In the genomic region with DNA sequence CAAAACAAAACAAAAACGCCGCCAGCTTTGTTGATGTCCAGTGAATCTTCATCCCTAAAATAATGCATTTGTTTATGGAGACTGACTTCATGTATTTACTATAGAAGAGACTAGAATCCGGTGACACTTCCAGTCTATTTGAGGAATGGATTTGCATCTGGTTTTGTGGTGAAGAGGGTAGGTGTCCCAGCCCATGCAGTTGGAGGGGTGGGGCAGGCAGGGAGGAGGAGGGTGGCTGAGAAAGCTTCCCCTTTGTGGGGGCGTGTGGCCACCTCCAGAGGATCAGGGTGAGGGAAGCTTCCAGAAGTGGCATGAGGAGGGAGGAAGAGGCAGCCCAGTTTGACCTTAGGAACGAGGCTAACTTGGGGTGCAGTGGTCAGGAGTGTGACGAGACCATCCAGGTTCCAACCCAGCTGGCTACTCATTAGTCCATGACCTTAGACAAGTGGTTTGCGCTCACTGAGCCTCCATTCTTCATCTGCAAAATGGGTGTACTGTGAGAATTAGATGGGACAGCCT, we compare ENCODE assay signal across 10 cellular contexts.
A peak's percentile ranks its signal among the peaks of the same experiment; 100 is the strongest.
DNase-seq lines count a peak whose midpoint lies in the region; ATAC-seq and TF ChIP-seq lines count a peak whose summit lies in the region.
"Had no signal": no experiment of that assay in that cellular context is flagged by ENCODE, and none has a peak within 500 bp of the region (broad histone marks: within the 10 kb centered on the region; RNA-seq: fewer than 3 reads in every experiment).

No MANE protein-coding gene starts in this region.

- no peak for TF ChIP-seq CTCF in chondrocyte (IDR thresholded peaks at IDR 0.05)
- no peak for TF ChIP-seq CTCF in stomach (IDR thresholded peaks at IDR 0.05)

- peaks cover 9% of the 10 kb centered on the region for H3K36me3 Mint-ChIP-seq in activated CD8-positive, alpha-beta memory T cell treated with anti-CD3 and anti-CD28 coated beads, Interleukin-2, amount 10 ng/mL, durations not matched to agents 7 days and 5 days
- H3K36me3 Mint-ChIP-seq in chondrocyte (ENCODE audit: low read depth) = peaks cover 2% of the 10 kb centered on the region

- no peak overlapping the region for H3K4me3 ChIP-seq in stomach
- no peak overlapping the region for H3K4me3 ChIP-seq in MG63
- H3K4me3 ChIP-seq: lung had no signal

- H3K4me1 Mint-ChIP-seq in activated CD8-positive, alpha-beta memory T cell treated with anti-CD3 and anti-CD28 coated beads, Interleukin-2, amount 10 ng/mL, durations not matched to agents 7 days and 5 days = peaks cover 45% of the 10 kb centered on the region
- peaks cover 46% of the 10 kb centered on the region for H3K4me1 Mint-ChIP-seq in chondrocyte (ENCODE audit: low read depth)

- H3K4me1 ChIP-seq in stomach = peaks cover 20 to 40% (median 30%) of the 10 kb centered on the region in 4 donors

- TF ChIP-seq POLR2A in stomach (IDR thresholded peaks at IDR 0.05) = no peak

- peak overlapping the region; percentile 73 for H3K27ac Mint-ChIP-seq in activated CD8-positive, alpha-beta memory T cell treated with anti-CD3 and anti-CD28 coated beads, Interleukin-2, amount 10 ng/mL, durations not matched to agents 7 days and 5 days
- H3K27ac Mint-ChIP-seq in chondrocyte (ENCODE audit: unreplicated experiment) = peak overlapping the region; percentile 83

- H3K27me3 ChIP-seq in stomach = no peaks in the 10 kb centered on the region
- H3K27me3 ChIP-seq in MG63 = no peaks in the 10 kb centered on the region

- H3K4me3 Mint-ChIP-seq in activated CD8-positive, alpha-beta memory T cell treated with anti-CD3 and anti-CD28 coated beads, Interleukin-2, amount 10 ng/mL, durations not matched to agents 7 days and 5 days = no peak overlapping the region
- no peak overlapping the region for H3K4me3 Mint-ChIP-seq in chondrocyte (ENCODE audit: unreplicated experiment)

- H3K36me3 ChIP-seq in stomach (peaks cover 0 to 13% (median 2%) of the 10 kb centered on the region in 4 donors), MG63 (peaks cover 4% of the 10 kb centered on the region)

- no peak for ATAC-seq in activated CD8-positive, alpha-beta memory T cell treated with anti-CD3 and anti-CD28 coated beads, Interleukin-2, amount 10 ng/mL, durations not matched to agents 7 days and 5 days
- peak; percentile 55 for ATAC-seq in HG03196 (IDR thresholded peaks at IDR 0.05; ENCODE audit: unreplicated experiment)
- ATAC-seq in GM18519 (IDR thresholded peaks at IDR 0.05; ENCODE audit: low FRiP score, unreplicated experiment) = no peak
- ATAC-seq: stimulated activated naive CD8-positive, alpha-beta T cell treated with anti-CD3 and anti-CD28 coated beads, Interleukin-15, Interleukin-2, amounts not matched to agents 100 U/mL and 50 U/mL, for 24 hours had no signal

- no peak for DNase-seq in activated CD8-positive, alpha-beta memory T cell treated with anti-CD3 and anti-CD28 coated beads, Interleukin-2, amount 10 ng/mL, durations not matched to agents 7 days and 5 days
- no peak for DNase-seq in activated CD8-positive, alpha-beta memory T cell treated with anti-CD3 and anti-CD28 coated beads, Interleukin-2, amount 50 U/mL, for 48 hours
- no peak for DNase-seq in chondrocyte (ENCODE audit: low spot score)
- DNase-seq in stomach = no peak
- DNase-seq in MG63 = no peak
- no peak for DNase-seq in activated T-cell treated with anti-CD3 and anti-CD28 coated beads, Interleukin-2, amount 50 U/mL, for 1 hour
- DNase-seq: stimulated activated naive CD8-positive, alpha-beta T cell treated with anti-CD3 and anti-CD28 coated beads, Interleukin-15, Interleukin-2, amounts not matched to agents 100 U/mL and 50 U/mL, for 24 hours had no signal

- TF ChIP-seq EP300 in stomach (IDR thresholded peaks at IDR 0.05) = no peak

- CTCF ChIA-PET in activated CD8-positive, alpha-beta memory T cell treated with anti-CD3 and anti-CD28 coated beads, Interleukin-2, amount 10 ng/mL, durations not matched to agents 7 days and 5 days (lab: Charles Lee) = no interaction called here

- no peaks in the 10 kb centered on the region for H3K9me3 ChIP-seq in stomach
- no peaks in the 10 kb centered on the region for H3K9me3 ChIP-seq in MG63

- WGBS in stomach, 5 donors = 67 to 79% (median 73%) methylated on average over 7 of the region's 7 CpGs

- no peaks in the 10 kb centered on the region for H3K27me3 Mint-ChIP-seq in activated CD8-positive, alpha-beta memory T cell treated with anti-CD3 and anti-CD28 coated beads, Interleukin-2, amount 10 ng/mL, durations not matched to agents 7 days and 5 days
- H3K27me3 Mint-ChIP-seq in chondrocyte (ENCODE audit: low read depth) = no peaks in the 10 kb centered on the region

- intact Hi-C loops in stomach (cut with DNase I; ENCODE audit: low total_unique reads) = no loop called here

- H3K27ac ChIP-seq in stomach = peak overlapping the region; percentile 1 to 66 (median 54)

- H3K9me3 Mint-ChIP-seq in activated CD8-positive, alpha-beta memory T cell treated with anti-CD3 and anti-CD28 coated beads, Interleukin-2, amount 10 ng/mL, durations not matched to agents 7 days and 5 days (ENCODE audit: low read depth) = no peaks in the 10 kb centered on the region
- H3K9me3 Mint-ChIP-seq in chondrocyte (ENCODE audit: low read depth) = peaks cover 5% of the 10 kb centered on the region
